ENCODE assay signal across 12 cellular contexts in the genomic region with DNA sequence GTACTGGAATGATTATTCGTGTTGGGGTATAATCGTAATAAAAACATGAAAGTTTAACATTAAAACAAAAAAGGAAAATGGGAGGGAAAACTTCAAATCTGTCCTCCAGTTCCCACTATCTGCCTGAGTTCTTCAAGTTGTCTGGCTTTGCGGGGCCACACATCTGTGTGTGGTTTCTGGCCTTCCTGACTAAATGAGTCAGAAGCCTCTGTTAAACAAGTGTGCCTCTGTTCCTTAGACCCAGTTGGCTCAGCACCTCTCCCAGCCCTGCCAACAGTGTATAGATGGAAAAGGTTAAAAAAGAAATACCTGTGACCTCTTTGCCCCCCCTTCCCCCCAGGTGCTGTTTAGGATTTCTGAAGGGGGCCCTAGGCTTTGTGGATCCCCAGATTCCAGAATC. TPM values are rescaled to one million over a fixed set of nuclear protein-coding genes. Genes with fewer than 3 reads are reported as not detected.
DNase-seq lines count a peak whose midpoint lies in the region; ATAC-seq and TF ChIP-seq lines count a peak whose summit lies in the region.
"Had no signal": no experiment of that assay in that cellular context is flagged by ENCODE, and none has a peak within 500 bp of the region (broad histone marks: within the 10 kb centered on the region; RNA-seq: fewer than 3 reads in every experiment).

No MANE protein-coding gene starts in this region.

- H3K9me3 ChIP-seq in right lobe of liver: no peaks in the 10 kb centered on the region

- intact Hi-C loops in activated CD4-positive, alpha-beta memory T cell treated with anti-CD3 and anti-CD28 coated beads for 36 hours (cut with micrococcal nuclease): no loop called here
- intact Hi-C loops in right lobe of liver (cut with DNase I): no loop called here

- H3K4me1 ChIP-seq in right lobe of liver: peaks cover 0 to 1% (median under 1%) of the 10 kb centered on the region in 4 donors

- peaks cover 0 to 30% (median under 1%) of the 10 kb centered on the region in 4 donors for H3K36me3 ChIP-seq in right lobe of liver

- H3K36me3 Mint-ChIP-seq in activated CD4-positive, alpha-beta memory T cell treated with anti-CD3 and anti-CD28 coated beads for 36 hours: no peaks in the 10 kb centered on the region
- H3K36me3 Mint-ChIP-seq in glutamatergic neuron (ENCODE audit: unreplicated experiment): no peaks in the 10 kb centered on the region
- H3K36me3 Mint-ChIP-seq: IgD-negative memory B cell, naive B cell had no signal

- H3K4me3 ChIP-seq in right lobe of liver: no peak overlapping the region

- POLR2A ChIA-PET in activated CD4-positive, alpha-beta memory T cell treated with anti-CD3 and anti-CD28 coated beads for 36 hours (lab: Charles Lee): interaction anchor here (1.5 kb wide), 1 partner anchor 15 kb away, joined by 3 read pairs; no protein-coding TSS in a partner anchor

- H3K4me1 Mint-ChIP-seq in activated CD4-positive, alpha-beta memory T cell treated with anti-CD3 and anti-CD28 coated beads for 36 hours (ENCODE audit: low read depth): peaks cover 8% of the 10 kb centered on the region
- no peaks in the 10 kb centered on the region for H3K4me1 Mint-ChIP-seq in glutamatergic neuron (ENCODE audit: low read depth, unreplicated experiment)
- H3K4me1 Mint-ChIP-seq: IgD-negative memory B cell, naive B cell had no signal

- DNase-seq in EH (ENCODE audit: low read depth) (peak; percentile 90), kidney glomerular epithelial cell (lab: John Stamatoyannopoulos, UW) (peak; percentile 13), right lobe of liver (no peak), glutamatergic neuron (no peak), NCI-H2171 (lab: John Stamatoyannopoulos, UW) (no peak)
- peak; percentile 34 for DNase-seq in activated CD4-positive, alpha-beta memory T cell treated with anti-CD3 and anti-CD28 coated beads for 36 hours
- DNase-seq: cortex of kidney, naive B cell had no signal

- H3K27ac Mint-ChIP-seq in activated CD4-positive, alpha-beta memory T cell treated with anti-CD3 and anti-CD28 coated beads for 36 hours: no peak overlapping the region
- no peak overlapping the region for H3K27ac Mint-ChIP-seq in glutamatergic neuron (ENCODE audit: unreplicated experiment)
- H3K27ac Mint-ChIP-seq: IgD-negative memory B cell; naive B cell; stimulated activated naive CD8-positive, alpha-beta T cell treated with anti-CD3 and anti-CD28 coated beads, Interleukin-15, Interleukin-2, amounts not matched to agents 100 ng/mL and 50 ng/mL, for 24 hours had no signal

- CTCF ChIA-PET in activated CD4-positive, alpha-beta memory T cell treated with anti-CD3 and anti-CD28 coated beads for 36 hours (lab: Charles Lee): no interaction called here

- no peaks in the 10 kb centered on the region for H3K27me3 Mint-ChIP-seq in activated CD4-positive, alpha-beta memory T cell treated with anti-CD3 and anti-CD28 coated beads for 36 hours
- H3K27me3 Mint-ChIP-seq in glutamatergic neuron (ENCODE audit: unreplicated experiment): peaks cover 5% of the 10 kb centered on the region
- H3K27me3 Mint-ChIP-seq: stimulated activated naive CD8-positive, alpha-beta T cell treated with anti-CD3 and anti-CD28 coated beads, Interleukin-15, Interleukin-2, amounts not matched to agents 100 ng/mL and 50 ng/mL, for 24 hours had no signal

- no peak for TF ChIP-seq CTCF in right lobe of liver (IDR thresholded peaks at IDR 0.05)
- no peak for TF ChIP-seq CTCF in glutamatergic neuron (IDR thresholded peaks at IDR 0.05; ENCODE audit: partially characterized antibody, unreplicated experiment)

- no peak overlapping the region for H3K4me3 Mint-ChIP-seq in activated CD4-positive, alpha-beta memory T cell treated with anti-CD3 and anti-CD28 coated beads for 36 hours
- H3K4me3 Mint-ChIP-seq in glutamatergic neuron (ENCODE audit: unreplicated experiment): no peak overlapping the region
- H3K4me3 Mint-ChIP-seq: IgD-negative memory B cell; naive B cell; stimulated activated naive CD8-positive, alpha-beta T cell treated with anti-CD3 and anti-CD28 coated beads, Interleukin-15, Interleukin-2, amounts not matched to agents 100 ng/mL and 50 ng/mL, for 24 hours had no signal

- TF ChIP-seq POLR2A in right lobe of liver (IDR thresholded peaks at IDR 0.05): no peak

- no peaks in the 10 kb centered on the region for H3K9me3 Mint-ChIP-seq in activated CD4-positive, alpha-beta memory T cell treated with anti-CD3 and anti-CD28 coated beads for 36 hours
- peaks cover 2% of the 10 kb centered on the region for H3K9me3 Mint-ChIP-seq in glutamatergic neuron (ENCODE audit: unreplicated experiment)
- H3K9me3 Mint-ChIP-seq: IgD-negative memory B cell; stimulated activated naive CD8-positive, alpha-beta T cell treated with anti-CD3 and anti-CD28 coated beads, Interleukin-15, Interleukin-2, amounts not matched to agents 100 ng/mL and 50 ng/mL, for 24 hours had no signal

- no peak overlapping the region for H3K27ac ChIP-seq in right lobe of liver

- H3K27me3 ChIP-seq in right lobe of liver: no peaks in the 10 kb centered on the region

- 79% methylated on average over 2 of the region's 3 CpGs for WGBS in right lobe of liver (ENCODE audit: insufficient coverage, low coverage, low lambda C conversion rate, missing lambda C conversion rate)

- ATAC-seq in HG03354 (IDR thresholded peaks at IDR 0.05; ENCODE audit: poor library complexity, severe bottlenecking, unreplicated experiment): peak; percentile 48
- ATAC-seq in right lobe of liver: no peak
- no peak for ATAC-seq in GM21515 (IDR thresholded peaks at IDR 0.05; ENCODE audit: unreplicated experiment)

RNA-seq across cellular contexts. Expression of a gene that starts 30.2 kb away (rescaled TPM):
- total RNA-seq in activated CD4-positive, alpha-beta memory T cell treated with anti-CD3 and anti-CD28 coated beads for 36 hours: not detected
- total RNA-seq in right lobe of liver: 10 to 100 TPM; 26.7 to 62.0 (median 37.8) TPM
- 1.3 TPM for total RNA-seq in glutamatergic neuron (ENCODE audit: unreplicated experiment)

Comparison
In these comparisons a context has a peak if more than half of its experiments do, and no peak if none do; other contexts are left out.
1. DNase-seq: peak in EH (single experiment), activated CD4-positive, alpha-beta memory T cell treated with anti-CD3 and anti-CD28 coated beads for 36 hours (single experiment) and kidney glomerular epithelial cell (single experiment); none in right lobe of liver (0 of 3), glutamatergic neuron (single experiment) and NCI-H2171 (single experiment).
2. RNA of a gene that starts 30.2 kb away (total RNA-seq): 26.7 to 62.0 TPM in right lobe of liver; 1.3 TPM in glutamatergic neuron (single experiment) and not detected in activated CD4-positive, alpha-beta memory T cell treated with anti-CD3 and anti-CD28 coated beads for 36 hours; every median in the first group is over 10 times any median in the second.